In genomic region chr3:155744091-155744625, GRCh38 we compare ENCODE assay signal across 8 cellular contexts. TPM values are rescaled to one million over a fixed set of nuclear protein-coding genes. Genes with fewer than 3 reads are reported as not detected.
A peak's percentile ranks its signal among the peaks of the same experiment; 100 is the strongest.
DNase-seq lines count a peak whose midpoint lies in the region; ATAC-seq and TF ChIP-seq lines count a peak whose summit lies in the region.

No MANE protein-coding gene starts in this region.

- intact Hi-C loops in left cardiac atrium (cut with DNase I), result no loop called here
- intact Hi-C loops in prostate gland (cut with DNase I), result no loop called here

- ATAC-seq in GM19468 (IDR thresholded peaks at IDR 0.05; ENCODE audit: extremely low read depth, unreplicated experiment), result peak; percentile 20
- peak; percentile 74 to 81 for ATAC-seq in left cardiac atrium

- TF ChIP-seq POLR2A in Peyer's patch (IDR thresholded peaks at IDR 0.05) (no peak), prostate gland (IDR thresholded peaks at IDR 0.05) (peak; percentile 30)

- H3K9ac ChIP-seq in HUES48 (ENCODE audit: low read depth, low read length), result peak overlapping the region; percentile 59

- H3K9me3 ChIP-seq in HUES48 (ENCODE audit: control insufficient read depth, insufficient read depth, low read length) (no peaks in the 10 kb centered on the region), Peyer's patch (no peaks in the 10 kb centered on the region), prostate gland (no peaks in the 10 kb centered on the region)

- DNase-seq in C1 segment of cervical spinal cord (lab: John Stamatoyannopoulos, UW), result peak in 11 of 14 donors; percentile 5 to 59 (median 32)
- peak in 2 of 3 donors; percentile 75 to 79 for DNase-seq in Peyer's patch
- peak; percentile 45 for DNase-seq in activated naive CD4-positive, alpha-beta T cell treated with anti-CD3 and anti-CD28 coated beads, Interleukin-2, amount 10 ng/mL, durations not matched to agents 7 days and 5 days
- DNase-seq in left cardiac atrium, result peak; percentile 50
- peak; percentile 36 for DNase-seq in prostate gland (ENCODE audit: low spot score)
- no peak for DNase-seq in mesenteric fat pad (ENCODE audit: low spot score)

- no peaks in the 10 kb centered on the region for H3K9me3 Mint-ChIP-seq in activated naive CD4-positive, alpha-beta T cell treated with anti-CD3 and anti-CD28 coated beads, Interleukin-2, amount 10 ng/mL, durations not matched to agents 7 days and 5 days

- no peaks in the 10 kb centered on the region for H3K36me3 ChIP-seq in HUES48 (ENCODE audit: control insufficient read depth, insufficient read depth, low read length)
- H3K36me3 ChIP-seq in Peyer's patch, result no peaks in the 10 kb centered on the region
- no peaks in the 10 kb centered on the region for H3K36me3 ChIP-seq in prostate gland

- H3K4me3 Mint-ChIP-seq in activated naive CD4-positive, alpha-beta T cell treated with anti-CD3 and anti-CD28 coated beads, Interleukin-2, amount 10 ng/mL, durations not matched to agents 7 days and 5 days, result peak overlapping the region; percentile 77

- H3K27me3 ChIP-seq in HUES48 (ENCODE audit: control insufficient read depth, insufficient read depth, low read length) (no peaks in the 10 kb centered on the region), Peyer's patch (no peaks in the 10 kb centered on the region), prostate gland (replicated peaks; ENCODE audit: insufficient read depth) (no peaks in the 10 kb centered on the region)

- H3K4me3 ChIP-seq in HUES48 (ENCODE audit: low read depth, low read length) (peak overlapping the region; percentile 88), Peyer's patch (peak overlapping the region; percentile 45 to 76 (median 58)), prostate gland (peak overlapping the region; percentile 44 to 49)

- H3K4me1 ChIP-seq in HUES48 (ENCODE audit: control insufficient read depth, insufficient read depth, low read length) (peaks cover 36% of the 10 kb centered on the region), Peyer's patch (no peaks in the 10 kb centered on the region), prostate gland (replicated peaks) (no peaks in the 10 kb centered on the region)

- peak overlapping the region; percentile 72 for H3K27ac ChIP-seq in HUES48 (ENCODE audit: low read depth, low read length)
- peak overlapping the region in 3 of 4 donors; percentile 5 to 15 (median 13) for H3K27ac ChIP-seq in Peyer's patch
- H3K27ac ChIP-seq in prostate gland, result peak overlapping the region in 1 of 2 donors; percentile 31

- under 1% methylated on average over 46 of the region's 46 CpGs for WGBS in prostate gland

- no peak overlapping the region for H3K27ac Mint-ChIP-seq in activated naive CD4-positive, alpha-beta T cell treated with anti-CD3 and anti-CD28 coated beads, Interleukin-2, amount 10 ng/mL, durations not matched to agents 7 days and 5 days

- CTCF ChIA-PET in activated naive CD4-positive, alpha-beta T cell treated with anti-CD3 and anti-CD28 coated beads, Interleukin-2, amount 10 ng/mL, durations not matched to agents 7 days and 5 days (lab: Charles Lee), result no interaction called here

- peaks cover 21% of the 10 kb centered on the region for H3K4me1 Mint-ChIP-seq in activated naive CD4-positive, alpha-beta T cell treated with anti-CD3 and anti-CD28 coated beads, Interleukin-2, amount 10 ng/mL, durations not matched to agents 7 days and 5 days

- TF ChIP-seq CTCF in Peyer's patch (IDR thresholded peaks at IDR 0.05) (no peak), prostate gland (IDR thresholded peaks at IDR 0.05) (no peak)

- H3K36me3 Mint-ChIP-seq in activated naive CD4-positive, alpha-beta T cell treated with anti-CD3 and anti-CD28 coated beads, Interleukin-2, amount 10 ng/mL, durations not matched to agents 7 days and 5 days, result no peaks in the 10 kb centered on the region

- peaks cover 78% of the 10 kb centered on the region for H3K27me3 Mint-ChIP-seq in activated naive CD4-positive, alpha-beta T cell treated with anti-CD3 and anti-CD28 coated beads, Interleukin-2, amount 10 ng/mL, durations not matched to agents 7 days and 5 days

RNA-seq across cellular contexts. Expression of gene PLCH1, which starts 0.7 kb away (rescaled TPM):
- total RNA-seq in Peyer's patch, result 10 to 100 TPM in 3 of 4 donors, 1 to 10 TPM in 1; 8.3 to 19.1 (median 12.7) TPM
- 1 to 10 TPM in 1 of 2 donors, under 1 TPM in 1; 0.39 to 1.3 TPM for total RNA-seq in left cardiac atrium
- 10 to 100 TPM in 1 of 2 donors, under 1 TPM in 1; 0.64 to 12.2 TPM for total RNA-seq in prostate gland
- total RNA-seq in mesenteric fat pad, result not detected
